ENCODE assay signal across 8 cellular contexts in the genomic region with DNA sequence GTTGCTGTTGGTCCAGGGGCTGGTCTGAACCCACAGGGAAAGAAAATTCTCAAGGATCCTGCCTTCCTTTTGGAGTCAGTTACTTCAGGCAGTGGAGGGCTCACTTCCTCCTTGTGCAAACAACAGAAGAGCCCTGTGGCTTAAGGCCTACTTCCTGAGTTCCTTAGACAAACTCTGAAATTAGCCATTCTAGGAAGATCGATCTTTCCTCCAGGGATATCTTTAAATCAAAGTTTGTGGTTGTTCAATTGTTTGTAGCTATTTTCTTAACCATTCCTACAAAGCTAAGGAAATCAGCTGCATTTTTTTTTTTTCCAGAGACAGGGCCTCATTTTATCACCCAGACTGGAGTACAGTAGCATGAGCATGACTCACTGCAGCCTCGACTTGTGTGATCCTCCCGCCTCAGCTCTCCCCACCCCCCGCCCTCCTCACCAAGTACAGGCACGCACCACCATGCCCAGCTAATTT.
DNase-seq lines count a peak whose midpoint lies in the region; ATAC-seq, FAIRE-seq and TF ChIP-seq lines count a peak whose summit lies in the region.

No MANE protein-coding gene starts in this region.

- H3K4me1 ChIP-seq in esophagus (ENCODE audit: control insufficient read depth in 2 of 2, insufficient read depth in 2 of 2, low read length in 1 of 2), result peaks cover 7 to 11% of the 10 kb centered on the region in 2 donors
- H3K4me1 ChIP-seq in pancreas, result peaks cover 5 to 21% (median 11%) of the 10 kb centered on the region in 3 donors

- H3K4me1 Mint-ChIP-seq in activated T-cell treated with anti-CD3 and anti-CD28 coated beads, Interleukin-2, amount 50 U/mL, for 4 hours (ENCODE audit: low read depth), result peaks cover 22% of the 10 kb centered on the region

- WGBS in esophagus, 2 donors, result 16 to 21% methylated on average over 5 of the region's 5 CpGs
- WGBS in pancreas, 2 donors, result 57 to 63% methylated on average over 5 of the region's 5 CpGs

- DNase-seq in activated T-cell treated with anti-CD3 and anti-CD28 coated beads, Interleukin-2, amount 50 U/mL, for 4 hours, result peak; percentile 14
- DNase-seq in activated T-cell treated with anti-CD3 and anti-CD28 coated beads, Interleukin-2, amount 50 U/mL, for 1 hour, result no peak
- DNase-seq in SKM-1 treated with dmso at 0.1 percent for 144 hours (lab: John Stamatoyannopoulos, UW; ENCODE audit: unreplicated experiment) (peak; percentile 70), pancreas (no peak), DMS114 treated with DMSO at 0.1 percent for 48 hours (lab: John Stamatoyannopoulos, UW; ENCODE audit: unreplicated experiment) (no peak)

- FAIRE-seq in pancreas (lab: Jason Lieb, UNC), result no peak

- intact Hi-C loops in pancreas (cut with DNase I), result loop anchor here in 2 of 3 donors (5.0 to 10.0 kb wide), 2 partner anchors 222 to 230 kb away; no protein-coding TSS in a partner anchor

- H3K27me3 Mint-ChIP-seq in activated T-cell treated with anti-CD3 and anti-CD28 coated beads, Interleukin-2, amount 50 U/mL, for 4 hours (ENCODE audit: low read depth), result no peaks in the 10 kb centered on the region

- H3K27me3 ChIP-seq in esophagus (ENCODE audit: control insufficient read depth in 1 of 2, insufficient read depth in 2 of 2, low read length in 2 of 2), result no peaks in the 10 kb centered on the region
- no peaks in the 10 kb centered on the region for H3K27me3 ChIP-seq in pancreas

- TF ChIP-seq CTCF in pancreas (IDR thresholded peaks at IDR 0.05), result no peak

- no peak overlapping the region for H3K4me3 Mint-ChIP-seq in activated T-cell treated with anti-CD3 and anti-CD28 coated beads, Interleukin-2, amount 50 U/mL, for 4 hours

- no peaks in the 10 kb centered on the region for H3K36me3 Mint-ChIP-seq in activated T-cell treated with anti-CD3 and anti-CD28 coated beads, Interleukin-2, amount 50 U/mL, for 4 hours (ENCODE audit: insufficient read depth)

- H3K9me3 ChIP-seq in esophagus (ENCODE audit: control insufficient read depth in 2 of 2, insufficient read depth in 1 of 2, low read depth in 1 of 2, low read length in 1 of 2), result no peaks in the 10 kb centered on the region
- no peaks in the 10 kb centered on the region for H3K9me3 ChIP-seq in pancreas

- H3K27ac ChIP-seq in esophagus (ENCODE audit: low read depth in 2 of 2, low read length in 1 of 2) (peak overlapping the region; percentile 72 to 91), pancreas (peak overlapping the region in 3 of 4 donors; percentile 8 to 56 (median 15))

- H3K9me3 Mint-ChIP-seq in activated T-cell treated with anti-CD3 and anti-CD28 coated beads, Interleukin-2, amount 50 U/mL, for 4 hours, result no peaks in the 10 kb centered on the region

- H3K36me3 ChIP-seq in esophagus (ENCODE audit: control insufficient read depth in 2 of 2, insufficient read depth in 2 of 2, low read length in 1 of 2), result no peaks in the 10 kb centered on the region
- no peaks in the 10 kb centered on the region for H3K36me3 ChIP-seq in pancreas

- peak; percentile 75 to 87 for ATAC-seq in activated T-cell treated with anti-CD3 and anti-CD28 coated beads, Interleukin-2, amount 50 U/mL, for 4 hours
- peak; percentile 62 to 77 (median 70) for ATAC-seq in pancreas
- no peak for ATAC-seq in HG03196 (IDR thresholded peaks at IDR 0.05; ENCODE audit: unreplicated experiment)
- ATAC-seq in GM19023 (IDR thresholded peaks at IDR 0.05; ENCODE audit: unreplicated experiment), result no peak

- no peak overlapping the region for H3K4me3 ChIP-seq in esophagus (ENCODE audit: low read depth in 1 of 2, low read length in 2 of 2)
- no peak overlapping the region for H3K4me3 ChIP-seq in pancreas

Comparison
In these comparisons a context has a peak if more than half of its experiments do, and no peak if none do; other contexts are left out.
1. DNase-seq: peak in activated T-cell treated with anti-CD3 and anti-CD28 coated beads, Interleukin-2, amount 50 U/mL, for 4 hours (single experiment) and SKM-1 treated with dmso at 0.1 percent for 144 hours (single experiment); none in activated T-cell treated with anti-CD3 and anti-CD28 coated beads, Interleukin-2, amount 50 U/mL, for 1 hour (single experiment), pancreas (0 of 6) and DMS114 treated with DMSO at 0.1 percent for 48 hours (single experiment).
2. ATAC-seq: peak in activated T-cell treated with anti-CD3 and anti-CD28 coated beads, Interleukin-2, amount 50 U/mL, for 4 hours (2 of 2) and pancreas (4 of 4); none in HG03196 (single experiment) and GM19023 (single experiment).